Comparison of ENCODE assay signal across 1 cellular context in genomic region chr2:85236107-85236506, GRCh38.
TF ChIP-seq lines count a peak whose summit lies in the region.

No MANE protein-coding gene starts in this region.

TF ChIP-seq in GM23338, 12 proteins besides CTCF, POLR2A, EP300 and RAD21 (continued from another document):
- TF ChIP-seq STAT1 (IDR thresholded peaks at IDR 0.05; ENCODE audit: unreplicated experiment) (no peak), NANOG (IDR thresholded peaks at IDR 0.05; ENCODE audit: borderline replicate concordance) (no peak), REST (IDR thresholded peaks at IDR 0.05; ENCODE audit: unreplicated experiment) (no peak), POLR2AphosphoS5 (IDR thresholded peaks at IDR 0.05; ENCODE audit: low read depth) (no peak), JUNB (IDR thresholded peaks at IDR 0.05; ENCODE audit: unreplicated experiment) (no peak), CREB1 (CRISPR knock-in tag; IDR thresholded peaks at IDR 0.05; ENCODE audit: low read depth) (no peak), ETS1 (IDR thresholded peaks at IDR 0.05) (no peak), ZNF462 (CRISPR knock-in tag; IDR thresholded peaks at IDR 0.05) (no peak)
